17 cellular contexts compared by ENCODE assay signal in genomic region chr15:78427985-78428384, GRCh38. TPM values are rescaled to one million over a fixed set of nuclear protein-coding genes. Genes with fewer than 3 reads are reported as not detected.
DNase-seq lines count a peak whose midpoint lies in the region; ATAC-seq, FAIRE-seq and TF ChIP-seq lines count a peak whose summit lies in the region.
"Had no signal": no experiment of that assay in that cellular context is flagged by ENCODE, and none has a peak within 500 bp of the region (broad histone marks: within the 10 kb centered on the region; RNA-seq: fewer than 3 reads in every experiment).

No MANE protein-coding gene starts in this region.

- in situ Hi-C loops in mammary epithelial cell (cut with MboI; ENCODE audit: low sequenced_read_pairs in 2 of 2), result loop anchor here in 1 of 2 donors (5.0 kb wide), 1 partner anchor 116 kb away; no protein-coding TSS in a partner anchor
- in situ Hi-C loops in Panc1 (cut with HindIII; ENCODE audit: low pct_unique_long_range_greater_than_20kb, low sequenced_read_pairs), result no loop called here

- H3K27me3 Mint-ChIP-seq in MCF 10A (ENCODE audit: insufficient read depth, unreplicated experiment), result peaks cover 51% of the 10 kb centered on the region

- no peaks in the 10 kb centered on the region for H3K36me3 ChIP-seq in mammary epithelial cell (ENCODE audit: insufficient read depth, low read length)
- no peaks in the 10 kb centered on the region for H3K36me3 ChIP-seq in HEK293 (ENCODE audit: control insufficient read depth in 2 of 2, insufficient read depth in 1 of 2, low read length in 2 of 2)
- no peaks in the 10 kb centered on the region for H3K36me3 ChIP-seq in Panc1 (ENCODE audit: control insufficient read depth, insufficient read depth, low read length)
- no peaks in the 10 kb centered on the region for H3K36me3 ChIP-seq in H1 (ENCODE audit: control insufficient read depth in 2 of 4, insufficient read depth in 4 of 4, low read length in 3 of 4)
- no peaks in the 10 kb centered on the region for H3K36me3 ChIP-seq in tibial nerve
- H3K36me3 ChIP-seq: BLaER1 had no signal

- no peak overlapping the region for H4K8ac ChIP-seq in H1 (ENCODE audit: extremely low read depth, insufficient read depth, low read length)

- no peak overlapping the region for H3K27ac ChIP-seq in mammary epithelial cell (ENCODE audit: insufficient read depth, low read depth, low read length)
- H3K27ac ChIP-seq in HEK293 (ENCODE audit: extremely low read depth, low read depth, low read length), result no peak overlapping the region
- 0 out of 2 replicates have a peak overlapping the region, but pooled peaks have one; percentile 11 for H3K27ac ChIP-seq in Panc1 (ENCODE audit: low read length)
- no peak overlapping the region for H3K27ac ChIP-seq in H1 (ENCODE audit: low read depth, low read length)
- no peak overlapping the region for H3K27ac ChIP-seq in tibial nerve
- H3K27ac ChIP-seq: BLaER1 had no signal

- no peak for TF ChIP-seq EP300 in H1 (IDR thresholded peaks at IDR 0.05; ENCODE audit: borderline replicate concordance in 1 of 2, low read depth in 2 of 2, low read length in 2 of 2)
- no peak for TF ChIP-seq EP300 in tibial nerve (IDR thresholded peaks at IDR 0.05)

- no peak overlapping the region for H3K56ac ChIP-seq in H1 (replicated peaks; ENCODE audit: insufficient read length, low read depth, low read length)

- H4K5ac ChIP-seq in H1 (ENCODE audit: insufficient read length, low read depth, low read length), result no peak overlapping the region

- ATAC-seq in Panc1 (no peak), HG03097 (IDR thresholded peaks at IDR 0.05; ENCODE audit: low FRiP score, unreplicated experiment) (no peak)
- ATAC-seq: HepG2 had no signal

- CTCF ChIA-PET in mammary epithelial cell (lab: Charles Lee; ENCODE audit: low non-redundant PET), result no interaction called here
- CTCF ChIA-PET in MCF 10A (lab: Yijun Ruan, JAX), result interaction anchor here (0.6 to 1.9 kb wide), 6 partner anchors 119 to 444 kb away, joined by 3 to 12 read pairs (median 4); no protein-coding TSS in a partner anchor
- CTCF ChIA-PET in HEK293 (lab: Yijun Ruan, JAX), result interaction anchor here (1.3 to 1.4 kb wide), 3 partner anchors 10 to 120 kb away, joined by 4 to 6 read pairs (median 5); no protein-coding TSS in a partner anchor
- CTCF ChIA-PET in Panc1 (lab: Charles Lee), result no interaction called here
- CTCF ChIA-PET in H1 (lab: Charles Lee; ENCODE audit: partially characterized antibody), result interaction anchor here (0.7 to 4.9 kb wide), 11 partner anchors 10 to 513 kb away, joined by 3 to 25 read pairs (median 3); partner anchors contain the start of gene IREB2

- no peak overlapping the region for H4K91ac ChIP-seq in H1 (replicated peaks; ENCODE audit: insufficient read length, low read length)

- no peak overlapping the region for H2BK12ac ChIP-seq in H1 (ENCODE audit: low read depth, low read length)

- H3K9ac ChIP-seq in mammary epithelial cell (ENCODE audit: insufficient read depth, low read length), result no peak overlapping the region
- H3K9ac ChIP-seq in H1 (replicated peaks in 1 of 4; ENCODE audit: extremely low read depth in 1 of 4, low read depth in 3 of 4, low read length in 3 of 4), result no peak overlapping the region
- H3K9ac ChIP-seq: BLaER1 had no signal

- H3K4me2 ChIP-seq in mammary epithelial cell (ENCODE audit: insufficient read depth, low read depth, low read length), result no peak overlapping the region
- no peak overlapping the region for H3K4me2 ChIP-seq in H1 (ENCODE audit: insufficient read depth in 1 of 2, low read depth in 2 of 2, low read length in 2 of 2)
- H3K4me2 ChIP-seq: BLaER1 had no signal

- H3K27me3 ChIP-seq in mammary epithelial cell (ENCODE audit: insufficient read depth, low read length), result peaks cover 2% of the 10 kb centered on the region
- peaks cover 5% of the 10 kb centered on the region; the same call in 1 of the 2 replicates for H3K27me3 ChIP-seq in Panc1 (ENCODE audit: control insufficient read depth, insufficient read depth, low read length)
- H3K27me3 ChIP-seq in H1 (replicated peaks in 1 of 4; ENCODE audit: control insufficient read depth in 3 of 4, extremely low read depth in 1 of 4, insufficient read depth in 3 of 4, low read length in 3 of 4), result no peaks in the 10 kb centered on the region; a peak in 1 of 7 replicates
- peaks cover 0 to 3% of the 10 kb centered on the region in 2 donors for H3K27me3 ChIP-seq in tibial nerve
- H3K27me3 ChIP-seq: BLaER1 had no signal

- no peaks in the 10 kb centered on the region for H3K79me1 ChIP-seq in H1 (ENCODE audit: low read depth, low read length)

- no peak overlapping the region for H3K14ac ChIP-seq in H1 (ENCODE audit: insufficient read length)

- TF ChIP-seq CTCF in mammary epithelial cell (conservative IDR thresholded peaks at IDR 0.05 in 1 of 2, IDR thresholded peaks at IDR 0.05 in 1 of 2; ENCODE audit: extremely low read depth in 1 of 2, insufficient read depth in 1 of 2, low read depth in 1 of 2, low read length in 2 of 2) (no peak), MCF 10A (IDR thresholded peaks at IDR 0.05; ENCODE audit: unreplicated experiment) (no peak), HEK293 (tag by site-specific recombination; IDR thresholded peaks at IDR 0.05) (no peak), Panc1 (IDR thresholded peaks at IDR 0.05) (no peak), H1 (IDR thresholded peaks at IDR 0.05; ENCODE audit: control extremely low read depth in 1 of 3, insufficient read depth in 1 of 3, low read depth in 1 of 3, low read length in 3 of 3) (no peak), tibial nerve (IDR thresholded peaks at IDR 0.05) (no peak)

- no peak for DNase-seq in mammary epithelial cell
- no peak for DNase-seq in MCF 10A (ENCODE audit: unreplicated experiment)
- DNase-seq in Panc1 (ENCODE audit: low read depth, low spot score), result no peak
- no peak for DNase-seq in H1 (ENCODE audit: low read depth in 1 of 2, low spot score in 2 of 2)
- no peak for DNase-seq in tibial nerve (ENCODE audit: low spot score in 2 of 2)
- DNase-seq: 8988T; AML-193; Caco-2; CD8-positive, alpha-beta memory T cell; DMS53; GF-D8; HCEC 1CT had no signal

- no peaks in the 10 kb centered on the region; the same call in 1 of the 2 replicates for H3K23me2 ChIP-seq in H1 (ENCODE audit: low read depth, low read length)

- H3K4me3 ChIP-seq in mammary epithelial cell (replicated peaks in 1 of 3; ENCODE audit: insufficient read depth in 1 of 3, low read depth in 2 of 3, low read length in 3 of 3) (no peak overlapping the region), HEK293 (ENCODE audit: low read depth, low read length) (no peak overlapping the region), Panc1 (ENCODE audit: low read depth in 2 of 2, low read length in 2 of 2) (no peak overlapping the region), H1 (ENCODE audit: extremely low read depth in 1 of 4, insufficient read depth in 2 of 4, low read depth in 3 of 4, low read length in 4 of 4) (no peak overlapping the region), tibial nerve (no peak overlapping the region)
- H3K4me3 ChIP-seq: BLaER1 had no signal

- no peak for FAIRE-seq in H1 (lab: Jason Lieb, UNC)
- FAIRE-seq: HepG2, HTR-8/SVneo had no signal

- no peak overlapping the region for H3K4ac ChIP-seq in H1 (replicated peaks; ENCODE audit: insufficient read length, low read depth, low read length)

- 0 out of 2 replicates have a peak overlapping the region, but pooled peaks have one; percentile 16 for H2BK15ac ChIP-seq in H1 (ENCODE audit: low read length)

- H3K79me2 ChIP-seq in mammary epithelial cell (ENCODE audit: insufficient read depth, low read length), result no peaks in the 10 kb centered on the region
- H3K79me2 ChIP-seq in H1 (ENCODE audit: control insufficient read depth in 1 of 2, insufficient read depth in 2 of 2, low read length in 2 of 2), result no peaks in the 10 kb centered on the region

- H2AK5ac ChIP-seq in H1 (ENCODE audit: low read depth, low read length), result no peak overlapping the region

- H2AFZ ChIP-seq in mammary epithelial cell (ENCODE audit: low read depth, low read length) (peak overlapping the region; percentile 19), H1 (ENCODE audit: low read length) (0 out of 2 replicates have a peak overlapping the region, but pooled peaks have one; percentile 42)

- TF ChIP-seq POLR2A in H1 (IDR thresholded peaks at IDR 0.05; ENCODE audit: control extremely low read depth in 1 of 2, low read depth in 2 of 2, low read length in 2 of 2) (no peak), tibial nerve (IDR thresholded peaks at IDR 0.05) (no peak)

- no peaks in the 10 kb centered on the region for H3K9me3 ChIP-seq in mammary epithelial cell (replicated peaks; ENCODE audit: insufficient read depth, low read length)
- no peaks in the 10 kb centered on the region for H3K9me3 ChIP-seq in HEK293 (ENCODE audit: control insufficient read depth, insufficient read depth, low read depth, low read length)
- H3K9me3 ChIP-seq in Panc1 (ENCODE audit: control insufficient read depth, insufficient read depth, low read depth, low read length), result no peaks in the 10 kb centered on the region
- H3K9me3 ChIP-seq in H1 (ENCODE audit: insufficient read depth in 2 of 2, low read depth in 1 of 2, low read length in 1 of 2), result no peaks in the 10 kb centered on the region
- H3K9me3 ChIP-seq in tibial nerve, result no peaks in the 10 kb centered on the region
- H3K9me3 ChIP-seq: Caco-2 had no signal

- no peaks in the 10 kb centered on the region for H3K4me1 Mint-ChIP-seq in MCF 10A (ENCODE audit: insufficient read depth, unreplicated experiment)

- H3K27ac Mint-ChIP-seq in MCF 10A (ENCODE audit: low read depth, unreplicated experiment), result no peak overlapping the region

- intact Hi-C loops in mammary epithelial cell (cut with micrococcal nuclease), result no loop called here
- intact Hi-C loops in MCF 10A (cut with micrococcal nuclease), result no loop called here
- intact Hi-C loops in Panc1 (cut with micrococcal nuclease; ENCODE audit: unreplicated experiment), result no loop called here

- dilution Hi-C loops in mammary epithelial cell (cut with HindIII; ENCODE audit: low sequenced_read_pairs), result no loop called here

- no peak overlapping the region for H3K18ac ChIP-seq in H1 (ENCODE audit: extremely low read depth, low read length)

- H3K9me3 Mint-ChIP-seq in MCF 10A (ENCODE audit: unreplicated experiment), result no peaks in the 10 kb centered on the region
- H3K9me3 Mint-ChIP-seq: CD8-positive, alpha-beta memory T cell had no signal

- H4K20me1 ChIP-seq in mammary epithelial cell (ENCODE audit: insufficient read depth, low read length) (no peaks in the 10 kb centered on the region), H1 (replicated peaks in 1 of 2; ENCODE audit: control insufficient read depth in 1 of 2, insufficient read depth in 2 of 2, low read length in 2 of 2) (no peaks in the 10 kb centered on the region)
- H4K20me1 ChIP-seq: BLaER1 had no signal

- no peak overlapping the region for H3K4me3 Mint-ChIP-seq in MCF 10A (ENCODE audit: unreplicated experiment)
- H3K4me3 Mint-ChIP-seq: CD8-positive, alpha-beta memory T cell had no signal

- no peak overlapping the region for H2BK20ac ChIP-seq in H1 (ENCODE audit: low read length)

- H2BK120ac ChIP-seq in H1 (replicated peaks; ENCODE audit: low read depth, low read length), result no peak overlapping the region

- POLR2A ChIA-PET in MCF 10A (lab: Yijun Ruan, JAX) (interaction anchor here (4.3 kb wide), 1 partner anchor 10 kb away, joined by 29 read pairs; the partner anchor contains the start of gene IREB2), HEK293 (lab: Yijun Ruan, JAX) (interaction anchor here (0.6 to 3.3 kb wide), 3 partner anchors 10 to 129 kb away, joined by 3 to 15 read pairs (median 3); partner anchors contain the start of genes IREB2 and SKIC8), Panc1 (lab: Charles Lee) (no interaction called here), H1 (lab: Charles Lee; ENCODE audit: partially characterized antibody) (interaction anchor here (3.7 kb wide), 1 partner anchor 10 kb away, joined by 18 read pairs; the partner anchor contains the start of gene IREB2)

- H3K4me1 ChIP-seq in mammary epithelial cell (ENCODE audit: insufficient read depth, low read length), result no peaks in the 10 kb centered on the region
- H3K4me1 ChIP-seq in HEK293 (ENCODE audit: control insufficient read depth, insufficient read depth, low read length), result no peaks in the 10 kb centered on the region
- H3K4me1 ChIP-seq in Panc1 (ENCODE audit: control insufficient read depth, insufficient read depth, low read length), result no peaks in the 10 kb centered on the region
- H3K4me1 ChIP-seq in H1 (replicated peaks in 1 of 4; ENCODE audit: control insufficient read depth in 3 of 4, insufficient read depth in 4 of 4, low read length in 3 of 4), result no peaks in the 10 kb centered on the region
- H3K4me1 ChIP-seq in tibial nerve, result peaks cover 0 to 1% (median 0%) of the 10 kb centered on the region in 4 donors
- H3K4me1 ChIP-seq: Caco-2 had no signal

- H2BK5ac ChIP-seq in H1 (ENCODE audit: low read depth, low read length), result no peak overlapping the region

- H3K36me3 Mint-ChIP-seq in MCF 10A (ENCODE audit: insufficient read depth, unreplicated experiment), result no peaks in the 10 kb centered on the region

- BruUV-seq in mammary epithelial cell (replicated peaks; lab: Mats Ljungman, UMichigan), result no TSS peak
- BruUV-seq in MCF 10A (replicated peaks; lab: Mats Ljungman, UMichigan), result no TSS peak
- BruUV-seq in Panc1 (replicated peaks; lab: Mats Ljungman, UMichigan), result no TSS peak

- H3K23ac ChIP-seq in H1 (ENCODE audit: insufficient read length), result no peak overlapping the region

- no peak for TF ChIP-seq RAD21 in H1 (IDR thresholded peaks at IDR 0.05 in 1 of 2, conservative IDR thresholded peaks at IDR 0.05 in 1 of 2; ENCODE audit: low read depth in 2 of 2, low read length in 2 of 2)

RNA-seq across cellular contexts. Expression of gene IREB2, which starts 10.0 kb away (rescaled TPM):
- total RNA-seq in mammary epithelial cell (10 to 100 TPM; 31.8 to 36.9 TPM), MCF 10A (2022) (43.4 and 50.1 TPM in 2 replicates), Panc1 (2021; ENCODE audit: unreplicated experiment) (71.7 TPM), tibial nerve (10 to 100 TPM; 32.4 to 45.9 (median 42.4) TPM)
- polyA plus RNA-seq in mammary epithelial cell (12.2 TPM), H1 (2011; rRNA removed) (15.7 and 21.0 TPM in 2 replicates)
- polyA minus RNA-seq in mammary epithelial cell, result 60.6 TPM
- 18.8 TPM for polyA plus RNA-seq in Panc1 (2012; ENCODE audit: insufficient read length)
- 99.7 and 103 TPM in 2 replicates for total RNA-seq in H1 (2021; fragmentation: NEBNext Ultra II Directional; extraction: Animal tissue kit (Norgen Biotek cat#: 25700))
- polyA plus RNA-seq in H1 (2011; cell fraction: cytosol; rRNA removed), result 26.8 TPM
- polyA plus RNA-seq in H1 (2011; cell fraction: nucleus; rRNA removed), result 20.1 TPM
- polyA plus RNA-seq in H1 (2012, experiment 1 of 2), result 20.9 to 62.3 TPM (median 38.7 TPM) in 4 replicates
- polyA plus RNA-seq in H1 (2012, experiment 2 of 2), result 2.2 TPM
- polyA plus RNA-seq in H1 (2013, experiment 1 of 2), result 30.1 TPM
- polyA plus RNA-seq in H1 (2013, experiment 2 of 2), result 27.0 TPM
- polyA minus RNA-seq in H1 (2011; rRNA and poly(A)+ RNA removed), result 75.4 and 91.3 TPM in 2 replicates
- 48.4 TPM for polyA minus RNA-seq in H1 (2011; cell fraction: cytosol; rRNA and poly(A)+ RNA removed)
- polyA minus RNA-seq in H1 (2011; cell fraction: nucleus; rRNA and poly(A)+ RNA removed), result 57.5 TPM

Comparison
In these comparisons a context has a peak if more than half of its experiments do, and no peak if none do; other contexts are left out.
1. CTCF ChIA-PET loops: an anchor here in MCF 10A (0.6 to 1.9 kb wide), HEK293 (1.3 to 1.4 kb wide) and H1 (0.7 to 4.9 kb wide); none called in mammary epithelial cell and Panc1.